Comparison of ENCODE assay signal across 34 cellular contexts in the genomic region with DNA sequence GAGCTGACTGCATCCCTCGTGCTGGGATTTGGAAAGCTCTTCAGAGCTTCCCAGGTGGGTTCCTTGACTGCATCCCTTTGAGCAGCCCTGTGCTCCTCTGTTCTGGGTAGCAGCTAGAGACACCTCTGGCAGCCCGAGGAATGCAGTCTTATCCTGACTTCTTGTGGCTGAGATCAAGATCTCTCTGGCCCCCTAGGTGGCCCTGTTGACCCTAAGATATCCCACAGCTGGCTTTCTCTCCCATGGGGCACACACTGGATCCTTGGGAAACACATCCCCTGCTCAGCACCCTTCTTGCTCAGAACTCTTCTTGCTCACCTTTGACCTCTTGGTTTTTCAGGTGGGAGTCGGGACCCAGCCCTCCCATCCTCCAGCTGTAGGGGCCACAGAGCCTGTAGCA.
"Had no signal": no experiment of that assay in that cellular context is flagged by ENCODE, and none has a peak within 500 bp of the region (broad histone marks: within the 10 kb centered on the region; RNA-seq: fewer than 3 reads in every experiment).

No MANE protein-coding gene starts in this region.

- H3K27ac Mint-ChIP-seq: activated naive CD4-positive, alpha-beta T cell treated with anti-CD3 and anti-CD28 coated beads for 36 hours; activated naive CD8-positive, alpha-beta T cell treated with anti-CD3 and anti-CD28 coated beads for 36 hours; effector memory CD8-positive, alpha-beta T cell; mesothelial cell of epicardium; naive B cell; nephron progenitor cell; progenitor cell of endocrine pancreas; stimulated activated naive B cell treated with anti-CD40 and anti-IgM and Interleukin-4, amounts not matched to agents 10 μg/mL and 1 μg/mL and 100 μg/mL, for 72 hours; T-helper 2 cell treated with Interferon-gamma antibody and Interleukin-4, amounts not matched to agents 5 μg/mL and 100 μg/mL, for 36 hours had no signal

- ATAC-seq: activated CD4-positive, CD25-positive, alpha-beta regulatory T cell treated with anti-CD3 and anti-CD28 coated beads, Interleukin-2, amount 50 U/mL, for 24 hours; effector memory CD8-positive, alpha-beta T cell; esophagus mucosa; left cardiac atrium; left ventricle myocardium superior; stimulated activated naive B cell treated with anti-CD40 and anti-IgM and Interleukin-4, amounts not matched to agents 10 μg/mL and 1 μg/mL and 100 μg/mL, for 72 hours had no signal

- H3K27me3 Mint-ChIP-seq: activated naive CD8-positive, alpha-beta T cell treated with anti-CD3 and anti-CD28 coated beads for 36 hours; progenitor cell of endocrine pancreas had no signal

- H3K27ac ChIP-seq: adrenal gland, brain microvascular endothelial cell, neutrophil, ovary, sigmoid colon, stomach, tibial nerve had no signal

- FAIRE-seq: astrocyte, endothelial cell of umbilical vein, keratinocyte, small intestine had no signal

- H3K4me1 ChIP-seq: adrenal gland, sigmoid colon, stomach, tibial nerve had no signal

- H3K9me3 Mint-ChIP-seq: activated naive CD4-positive, alpha-beta T cell treated with anti-CD3 and anti-CD28 coated beads for 36 hours; activated naive CD8-positive, alpha-beta T cell treated with anti-CD3 and anti-CD28 coated beads for 36 hours; effector memory CD8-positive, alpha-beta T cell; naive B cell; stimulated activated naive B cell treated with anti-CD40 and anti-IgM and Interleukin-4, amounts not matched to agents 10 μg/mL and 1 μg/mL and 100 μg/mL, for 72 hours; T-helper 2 cell treated with Interferon-gamma antibody and Interleukin-4, amounts not matched to agents 5 μg/mL and 100 μg/mL, for 36 hours had no signal

- H3K9me3 ChIP-seq: adrenal gland, neutrophil, ovary, sigmoid colon, stomach had no signal

- H3K36me3 ChIP-seq: adrenal gland, brain microvascular endothelial cell, neutrophil, ovary, sigmoid colon, stomach, tibial nerve had no signal

- H3K4me3 Mint-ChIP-seq: activated naive CD4-positive, alpha-beta T cell treated with anti-CD3 and anti-CD28 coated beads for 36 hours; activated naive CD8-positive, alpha-beta T cell treated with anti-CD3 and anti-CD28 coated beads for 36 hours; effector memory CD8-positive, alpha-beta T cell; mesothelial cell of epicardium; naive B cell; nephron progenitor cell; stimulated activated naive B cell treated with anti-CD40 and anti-IgM and Interleukin-4, amounts not matched to agents 10 μg/mL and 1 μg/mL and 100 μg/mL, for 72 hours; T-helper 2 cell treated with Interferon-gamma antibody and Interleukin-4, amounts not matched to agents 5 μg/mL and 100 μg/mL, for 36 hours had no signal

- H3K36me3 Mint-ChIP-seq: activated naive CD8-positive, alpha-beta T cell treated with anti-CD3 and anti-CD28 coated beads for 36 hours; mesothelial cell of epicardium; naive B cell; stimulated activated naive B cell treated with anti-CD40 and anti-IgM and Interleukin-4, amounts not matched to agents 10 μg/mL and 1 μg/mL and 100 μg/mL, for 72 hours had no signal

- H3K27me3 ChIP-seq: adrenal gland, brain microvascular endothelial cell, neutrophil, ovary, sigmoid colon, stomach, tibial nerve had no signal

- H3K4me3 ChIP-seq: adrenal gland, ovary, sigmoid colon, stomach, tibial nerve had no signal

- DNase-seq: activated CD4-positive, alpha-beta T cell treated with anti-CD3 and anti-CD28 coated beads for 48 hours; activated CD4-positive, alpha-beta T cell treated with anti-CD3 and anti-CD28 coated beads, Interleukin-2, amount 50 U/mL, for 48 hours; activated CD8-positive, alpha-beta memory T cell treated with anti-CD3 and anti-CD28 coated beads for 24 hours; activated effector memory CD4-positive, alpha-beta T cell treated with anti-CD3 and anti-CD28 coated beads, Interleukin-2, amount 50 U/mL, for 16 hours; activated naive CD4-positive, alpha-beta T cell treated with anti-CD3 and anti-CD28 coated beads for 36 hours; activated naive CD8-positive, alpha-beta T cell treated with anti-CD3 and anti-CD28 coated beads for 36 hours; adrenal gland; brain microvascular endothelial cell; cortex of kidney; effector memory CD8-positive, alpha-beta T cell; foreskin melanocyte; glutamatergic neuron; left cardiac atrium; left ventricle myocardium superior; mammary epithelial cell; naive B cell; nephron progenitor cell; ovary; sigmoid colon; small intestine; stimulated activated CD4-positive, alpha-beta T cell treated with anti-CD3 and anti-CD28 coated beads, Interleukin-4, amount 100 ng/mL, for 24 hours; stimulated activated naive B cell treated with anti-CD40 and anti-IgM and Interleukin-4, amounts not matched to agents 10 μg/mL and 1 μg/mL and 100 μg/mL, for 72 hours; stomach; T-helper 1 cell had no signal

- H3K4me1 Mint-ChIP-seq: mesothelial cell of epicardium; naive B cell; nephron progenitor cell; stimulated activated naive B cell treated with anti-CD40 and anti-IgM and Interleukin-4, amounts not matched to agents 10 μg/mL and 1 μg/mL and 100 μg/mL, for 72 hours had no signal
